ENCODE assay signal across 19 cellular contexts in genomic region chr7:79091011-79091410, GRCh38.
"Had no signal": no experiment of that assay in that cellular context is flagged by ENCODE, and none has a peak within 500 bp of the region (broad histone marks: within the 10 kb centered on the region; RNA-seq: fewer than 3 reads in every experiment).

No MANE protein-coding gene starts in this region.

- H3K27ac ChIP-seq: esophagus squamous epithelium, hepatocyte, ovary, right atrium auricular region, stomach, thoracic aorta, transverse colon had no signal

- H2AFZ ChIP-seq: hepatocyte had no signal

- H3K4me1 ChIP-seq: esophagus squamous epithelium, right atrium auricular region, stomach, transverse colon had no signal

- H3K79me2 ChIP-seq: hepatocyte had no signal

- H3K36me3 ChIP-seq: esophagus squamous epithelium, ovary, right atrium auricular region, stomach, thoracic aorta, transverse colon had no signal

- H3K9me3 ChIP-seq: ovary, right atrium auricular region, transverse colon had no signal

- H3K27me3 ChIP-seq: esophagus squamous epithelium, hepatocyte, ovary, right atrium auricular region, stomach, transverse colon had no signal

- FAIRE-seq: endometrium, kidney, small intestine had no signal

- H3K4me1 Mint-ChIP-seq: natural killer cell, neural crest cell had no signal

- H3K4me3 ChIP-seq: esophagus squamous epithelium, hepatocyte, lung, ovary, right atrium auricular region, stomach, thoracic aorta, transverse colon had no signal

- H3K4me3 Mint-ChIP-seq: natural killer cell, neural crest cell had no signal

- H3K4me2 ChIP-seq: hepatocyte had no signal

- ATAC-seq: left cardiac atrium, left ventricle myocardium superior, natural killer cell had no signal

- H3K36me3 Mint-ChIP-seq: natural killer cell had no signal

- H3K27ac Mint-ChIP-seq: natural killer cell had no signal

- DNase-seq: effector memory CD4-positive, alpha-beta T cell; esophagus squamous epithelium; head of caudate nucleus; kidney; left cardiac atrium; left ventricle myocardium superior; natural killer cell; ovary; small intestine; stimulated activated CD4-positive, alpha-beta T cell treated with anti-CD3 and anti-CD28 coated beads, Interleukin-12 subunit alpha, Interleukin-12 subunit beta, amount 100 ng/mL, for 4 hours; stimulated activated naive CD4-positive, alpha-beta T cell; stomach; transverse colon had no signal
